1 cellular context compared by ENCODE assay signal in genomic region chr11:61747389-61748285, GRCh38.
TF ChIP-seq lines count a peak whose summit lies in the region.

No MANE protein-coding gene starts in this region.

TF ChIP-seq in HEK293, 187 proteins besides CTCF, POLR2A, EP300 and RAD21:
- TF ChIP-seq ZNF18 (tag by site-specific recombination; IDR thresholded peaks at IDR 0.05) (no peak), ZNF2 (tag by site-specific recombination; IDR thresholded peaks at IDR 0.05) (peak; percentile 42; the same call in 1 of the 2 replicates), PATZ1 (tag by site-specific recombination; IDR thresholded peaks at IDR 0.05) (0 out of 2 replicates have a peak, but pooled peaks have one; percentile 38), ZNF157 (tag by site-specific recombination; IDR thresholded peaks at IDR 0.05) (no peak), ZNF776 (tag by site-specific recombination; IDR thresholded peaks at IDR 0.05; ENCODE audit: borderline replicate concordance) (no peak), ZNF292 (tag by site-specific recombination; IDR thresholded peaks at IDR 0.05; ENCODE audit: borderline replicate concordance, low read depth) (no peak), ZNF341 (tag by site-specific recombination; IDR thresholded peaks at IDR 0.05; ENCODE audit: low read depth) (peak; percentile 91), ZBTB10 (tag by site-specific recombination; IDR thresholded peaks at IDR 0.05) (no peak), ZNF654 (tag by site-specific recombination; IDR thresholded peaks at IDR 0.05; ENCODE audit: low read depth) (peak; percentile 44), KLF17 (tag by site-specific recombination; IDR thresholded peaks at IDR 0.05) (peak; percentile 26; the same call in 1 of the 2 replicates), ZNF366 (tag by site-specific recombination; conservative IDR thresholded peaks at IDR 0.05) (no peak), ZBTB21 (tag by site-specific recombination; IDR thresholded peaks at IDR 0.05) (no peak), BCL11A (tag by site-specific recombination; IDR thresholded peaks at IDR 0.05; ENCODE audit: low read depth) (0 out of 2 replicates have a peak, but pooled peaks have one; percentile 20), FEZF1 (tag by site-specific recombination; IDR thresholded peaks at IDR 0.05) (no peak), YY2 (tag by site-specific recombination; IDR thresholded peaks at IDR 0.05) (no peak)
TF ChIP-seq in HEK293: peak in this region for 6.
